8 cellular contexts compared by ENCODE assay signal in genomic region chr14:34714320-34715107, GRCh38. TPM values are rescaled to one million over a fixed set of nuclear protein-coding genes. Genes with fewer than 3 reads are reported as not detected.
DNase-seq lines count a peak whose midpoint lies in the region; ATAC-seq and TF ChIP-seq lines count a peak whose summit lies in the region.

Gene CFL2 (minus strand): TSS chr14:34714593. CDS start chr14:34714540, 53 bp downstream.

- H3K4me1 Mint-ChIP-seq in WTC11 = peaks cover 10% of the 10 kb centered on the region

- no peak for TF ChIP-seq CTCF in WTC11 (IDR thresholded peaks at IDR 0.05)
- no peak for TF ChIP-seq CTCF in spleen (IDR thresholded peaks at IDR 0.05 in 8 of 11, conservative IDR thresholded peaks at IDR 0.05 in 3 of 11)

- H3K4me1 ChIP-seq in ACC112 (ENCODE audit: control insufficient read depth, insufficient read depth, low read length, unreplicated experiment) (peaks cover 50% of the 10 kb centered on the region), spleen (peaks cover 13 to 59% (median 38%) of the 10 kb centered on the region in 6 donors)

- peak within 1 kb of the TSS; percentile 87 for H3K27ac ChIP-seq in ACC112 (ENCODE audit: low read depth, low read length)
- peak within 1 kb of the TSS; percentile 92 for H3K27ac ChIP-seq in caudate nucleus (ENCODE audit: low read depth, low read length)
- peak within 1 kb of the TSS; percentile 87 to 94 (median 92) for H3K27ac ChIP-seq in spleen

- peak in 1 of 3 donors; percentile 27 for TF ChIP-seq POLR2A in spleen (IDR thresholded peaks at IDR 0.05)

- CTCF ChIA-PET in WTC11 (lab: Charles Lee) = interaction anchor here (1.3 to 3.1 kb wide), 3 partner anchors 8 to 267 kb away, joined by 3 to 35 read pairs (median 3); no protein-coding TSS in a partner anchor

- 0 to 1% (median 0%) methylated on average over 18 to 75 of the region's 75 CpGs for WGBS in spleen, 5 donors

- H3K9me3 Mint-ChIP-seq in WTC11 = no peaks in the 10 kb centered on the region

- ATAC-seq in GM18861 (IDR thresholded peaks at IDR 0.05; ENCODE audit: unreplicated experiment) (peak; percentile 62), HG03066 (IDR thresholded peaks at IDR 0.05; ENCODE audit: low read depth, unreplicated experiment) (peak; percentile 79), WTC11 (peak; percentile 94)

- H3K27me3 ChIP-seq in ACC112 (ENCODE audit: insufficient read depth, low read length) = no peaks in the 10 kb centered on the region
- H3K27me3 ChIP-seq in spleen (replicated peaks in 1 of 7) = no peaks in the 10 kb centered on the region

- intact Hi-C loops in spleen (cut with DNase I; ENCODE audit: low total_unique reads) = no loop called here

- POLR2A ChIA-PET in WTC11 (lab: Charles Lee) = interaction anchor here (0.5 to 1.8 kb wide), 9 partner anchors 8 to 1260 kb away, joined by 3 to 8 read pairs (median 3); partner anchors contain the start of genes BAZ1A and NFKBIA

- DNase-seq in NCI-H2171 (lab: John Stamatoyannopoulos, UW) (peak; percentile 88), WTC11 (ENCODE audit: low spot score) (peak; percentile 84), caudate nucleus (lab: John Stamatoyannopoulos, UW) (peak in 60 of 61 donors; percentile 18 to 95 (median 87)), inferior parietal cortex (ENCODE audit: extremely low spot score) (peak; percentile 76), spleen (peak; percentile 96)

- no peaks in the 10 kb centered on the region for H3K9me3 ChIP-seq in spleen

- H3K79me2 ChIP-seq in ACC112 (ENCODE audit: control insufficient read depth, insufficient read depth, low read length, unreplicated experiment) = peaks cover 25% of the 10 kb centered on the region

- H3K36me3 ChIP-seq in ACC112 (ENCODE audit: insufficient read depth, low read length) (peaks cover 18% of the 10 kb centered on the region), spleen (peaks cover 0 to 14% (median 4%) of the 10 kb centered on the region in 6 donors)

- peak within 1 kb of the TSS; percentile 89 for H3K4me3 Mint-ChIP-seq in WTC11

- peaks cover 11% of the 10 kb centered on the region for H3K36me3 Mint-ChIP-seq in WTC11

- H3K27ac Mint-ChIP-seq in WTC11 = peak within 1 kb of the TSS; percentile 1

- H3K4me3 ChIP-seq in ACC112 (ENCODE audit: low read depth, low read length) = peak within 1 kb of the TSS; percentile 93
- H3K4me3 ChIP-seq in spleen = peak within 1 kb of the TSS; percentile 72 to 90 (median 80)

- H2AFZ ChIP-seq in ACC112 (ENCODE audit: low read length, unreplicated experiment) = peak within 1 kb of the TSS; percentile 90

- peaks cover 20% of the 10 kb centered on the region for H3K27me3 Mint-ChIP-seq in WTC11 (ENCODE audit: low read depth)

TF ChIP-seq in WTC11, 78 proteins besides CTCF, POLR2A, EP300 and RAD21 (continues in another document):
- TF ChIP-seq TCF7 (CRISPR knock-in tag; IDR thresholded peaks at IDR 0.05; ENCODE audit: low read depth) (0 out of 2 replicates have a peak, but pooled peaks have one; percentile 25), FOXP4 (CRISPR knock-in tag; IDR thresholded peaks at IDR 0.05) (peak; percentile 71), GABPB1 (CRISPR knock-in tag; IDR thresholded peaks at IDR 0.05) (peak; percentile 50; the same call in 1 of the 2 replicates), TEAD1 (CRISPR knock-in tag; IDR thresholded peaks at IDR 0.05) (0 out of 2 replicates have a peak, but pooled peaks have one; percentile 16), CBFB (CRISPR knock-in tag; IDR thresholded peaks at IDR 0.05; ENCODE audit: low read depth) (peak; percentile 62; the same call in 1 of the 2 replicates), ZBTB21 (CRISPR knock-in tag; IDR thresholded peaks at IDR 0.05; ENCODE audit: borderline replicate concordance) (0 out of 2 replicates have a peak, but pooled peaks have one; percentile 71), TP53 (CRISPR knock-in tag; IDR thresholded peaks at IDR 0.05) (peak; percentile 71; the same call in 1 of the 2 replicates), CDX4 (CRISPR knock-in tag; IDR thresholded peaks at IDR 0.05; ENCODE audit: borderline replicate concordance) (no peak), ZNF425 (CRISPR knock-in tag; conservative IDR thresholded peaks at IDR 0.05) (no peak), SP1 (CRISPR knock-in tag; conservative IDR thresholded peaks at IDR 0.05) (peak; percentile 74), MYBL2 (CRISPR knock-in tag; IDR thresholded peaks at IDR 0.05) (peak; percentile 74; the same call in 1 of the 2 replicates), ZNF416 (CRISPR knock-in tag; IDR thresholded peaks at IDR 0.05) (no peak), KAT7 (CRISPR knock-in tag; IDR thresholded peaks at IDR 0.05; ENCODE audit: borderline replicate concordance) (no peak), USF1 (CRISPR knock-in tag; IDR thresholded peaks at IDR 0.05) (peak; percentile 84), ATF2 (CRISPR knock-in tag; IDR thresholded peaks at IDR 0.05; ENCODE audit: borderline replicate concordance, low read depth) (no peak), NR3C1 (CRISPR knock-in tag; conservative IDR thresholded peaks at IDR 0.05; ENCODE audit: low read depth) (0 out of 2 replicates have a peak, but pooled peaks have one; percentile 69), E2F5 (CRISPR knock-in tag; IDR thresholded peaks at IDR 0.05) (peak; percentile 88; the same call in 1 of the 2 replicates), FOXP1 (CRISPR knock-in tag; IDR thresholded peaks at IDR 0.05; ENCODE audit: borderline replicate concordance) (peak; percentile 82)

RNA-seq across cellular contexts. Expression of gene CFL2, which starts in this region (rescaled TPM):
- total RNA-seq in WTC11 (2021) (13.1 to 20.1 TPM (median 14.7 TPM) in 3 replicates), spleen (10 to 100 TPM; 17.4 to 32.8 (median 23.9) TPM)
- polyA plus RNA-seq in spleen = 10 to 100 TPM in 2 of 3 donors, 1 to 10 TPM in 1; 9.8 to 15.6 (median 13.2) TPM

Comparison
In these comparisons a context has a peak if more than half of its experiments do, and no peak if none do; other contexts are left out.
1. Peak in every context shown above with its lines: DNase-seq, ATAC-seq, H3K4me3 ChIP-seq and H3K27ac ChIP-seq.